In the genomic region with DNA sequence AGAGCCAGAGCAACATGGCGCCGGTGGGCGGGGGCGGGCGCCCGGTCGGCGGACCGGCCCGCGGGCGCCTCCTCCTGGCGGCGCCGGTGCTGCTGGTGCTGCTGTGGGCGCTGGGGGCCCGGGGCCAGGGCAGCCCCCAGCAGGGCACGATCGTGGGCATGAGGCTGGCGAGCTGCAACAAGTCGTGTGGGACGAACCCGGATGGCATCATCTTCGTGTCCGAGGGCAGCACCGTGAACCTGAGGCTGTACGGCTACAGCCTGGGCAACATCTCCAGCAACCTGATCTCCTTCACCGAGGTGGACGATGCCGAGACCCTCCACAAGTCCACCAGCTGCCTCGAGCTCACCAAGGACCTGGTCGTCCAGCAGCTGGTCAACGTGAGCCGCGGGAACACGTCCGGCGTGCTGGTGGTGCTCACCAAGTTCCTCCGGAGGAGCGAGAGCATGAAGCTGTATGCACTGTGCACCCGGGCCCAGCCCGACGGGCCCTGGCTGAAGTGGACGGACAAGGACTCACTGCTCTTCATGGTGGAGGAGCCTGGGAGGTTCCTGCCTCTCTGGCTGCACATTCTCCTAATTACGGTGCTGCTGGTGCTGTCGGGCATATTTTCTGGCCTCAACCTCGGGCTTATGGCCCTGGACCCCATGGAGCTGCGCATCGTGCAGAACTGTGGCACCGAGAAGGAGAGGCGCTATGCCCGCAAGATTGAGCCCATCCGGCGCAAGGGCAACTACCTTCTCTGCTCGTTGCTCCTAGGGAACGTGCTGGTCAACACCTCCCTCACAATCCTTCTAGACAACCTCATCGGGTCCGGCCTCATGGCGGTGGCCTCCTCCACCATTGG, we compare ENCODE assay signal across 1 cellular context.
TF ChIP-seq lines count a peak whose summit lies in the region.

No MANE protein-coding gene starts in this region.

TF ChIP-seq in K562, 482 proteins besides CTCF, POLR2A, EP300 and RAD21 (continued from another document):
- TF ChIP-seq, protein P1, sequence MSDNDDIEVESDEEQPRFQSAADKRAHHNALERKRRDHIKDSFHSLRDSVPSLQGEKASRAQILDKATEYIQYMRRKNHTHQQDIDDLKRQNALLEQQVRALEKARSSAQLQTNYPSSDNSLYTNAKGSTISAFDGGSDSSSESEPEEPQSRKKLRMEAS (CRISPR knock-in tag; IDR thresholded peaks at IDR 0.05): peak; percentile 59
- TF ChIP-seq SP1 (CRISPR knock-in tag; IDR thresholded peaks at IDR 0.05): peak; percentile 55
- TF ChIP-seq KLF13 (tag; IDR thresholded peaks at IDR 0.05; ENCODE audit: borderline replicate concordance, low read depth): 0 out of 2 replicates have a peak, but pooled peaks have one; percentile 46
- TF ChIP-seq, protein P2, sequence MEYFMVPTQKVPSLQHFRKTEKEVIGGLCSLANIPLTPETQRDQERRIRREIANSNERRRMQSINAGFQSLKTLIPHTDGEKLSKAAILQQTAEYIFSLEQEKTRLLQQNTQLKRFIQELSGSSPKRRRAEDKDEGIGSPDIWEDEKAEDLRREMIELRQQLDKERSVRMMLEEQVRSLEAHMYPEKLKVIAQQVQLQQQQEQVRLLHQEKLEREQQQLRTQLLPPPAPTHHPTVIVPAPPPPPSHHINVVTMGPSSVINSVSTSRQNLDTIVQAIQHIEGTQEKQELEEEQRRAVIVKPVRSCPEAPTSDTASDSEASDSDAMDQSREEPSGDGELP (CRISPR knock-in tag; IDR thresholded peaks at IDR 0.05; ENCODE audit: borderline replicate concordance): peak; percentile 73
- no peak for TF ChIP-seq HLTF (IDR thresholded peaks at IDR 0.05)
- TF ChIP-seq, protein P3, sequence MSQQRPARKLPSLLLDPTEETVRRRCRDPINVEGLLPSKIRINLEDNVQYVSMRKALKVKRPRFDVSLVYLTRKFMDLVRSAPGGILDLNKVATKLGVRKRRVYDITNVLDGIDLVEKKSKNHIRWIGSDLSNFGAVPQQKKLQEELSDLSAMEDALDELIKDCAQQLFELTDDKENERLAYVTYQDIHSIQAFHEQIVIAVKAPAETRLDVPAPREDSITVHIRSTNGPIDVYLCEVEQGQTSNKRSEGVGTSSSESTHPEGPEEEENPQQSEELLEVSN (IDR thresholded peaks at IDR 0.05; ENCODE audit: borderline replicate concordance in 1 of 2, extremely low read depth in 1 of 2, insufficient read depth in 1 of 2, insufficient read length in 1 of 2, low read depth in 1 of 2, low read length in 1 of 2, poor library complexity in 1 of 2, severe bottlenecking in 1 of 2): peak; percentile 31 to 49
- TF ChIP-seq RBFOX2 (IDR thresholded peaks at IDR 0.05; ENCODE audit: low read depth, low read length): peak; percentile 37; the same call in 1 of the 2 replicates
- peak; percentile 60; the same call in 1 of the 2 replicates for TF ChIP-seq VEZF1 (CRISPR knock-in tag; IDR thresholded peaks at IDR 0.05)
- 0 out of 2 replicates have a peak, but pooled peaks have one; percentile 11 for TF ChIP-seq MTA2 (IDR thresholded peaks at IDR 0.05; ENCODE audit: low read depth)
- TF ChIP-seq NONO (IDR thresholded peaks at IDR 0.05; ENCODE audit: low read depth in 2 of 2, low read length in 1 of 2): peak in 1 of 2 experiments; percentile 79; a peak in 1 of 4 replicates
- peak; percentile 29; the same call in 1 of the 2 replicates for TF ChIP-seq ESRRA (IDR thresholded peaks at IDR 0.05; ENCODE audit: borderline replicate concordance, low read depth)
- no peak for TF ChIP-seq CAMTA2 (CRISPR knock-in tag; conservative IDR thresholded peaks at IDR 0.05)
- TF ChIP-seq ZNF77 (CRISPR knock-in tag; IDR thresholded peaks at IDR 0.05): no peak
- 0 out of 2 replicates have a peak, but pooled peaks have one; percentile 31 for TF ChIP-seq ZNF766 (CRISPR knock-in tag; conservative IDR thresholded peaks at IDR 0.05)
- TF ChIP-seq ZNF143 (CRISPR knock-in tag; IDR thresholded peaks at IDR 0.05): 0 out of 2 replicates have a peak, but pooled peaks have one; percentile 40
- 0 out of 2 replicates have a peak, but pooled peaks have one; percentile 11 for TF ChIP-seq SMC3 (conservative IDR thresholded peaks at IDR 0.05; ENCODE audit: insufficient read depth, low read depth, low read length)
- TF ChIP-seq FOS (IDR thresholded peaks at IDR 0.05; ENCODE audit: extremely low read depth, insufficient read length): no peak
- TF ChIP-seq PHF8 (IDR thresholded peaks at IDR 0.05; ENCODE audit: borderline replicate concordance, low read length): peak; percentile 53; the same call in 1 of the 2 replicates
- no peak for TF ChIP-seq MAFK (IDR thresholded peaks at IDR 0.05; ENCODE audit: low read length)
- TF ChIP-seq, protein P4, sequence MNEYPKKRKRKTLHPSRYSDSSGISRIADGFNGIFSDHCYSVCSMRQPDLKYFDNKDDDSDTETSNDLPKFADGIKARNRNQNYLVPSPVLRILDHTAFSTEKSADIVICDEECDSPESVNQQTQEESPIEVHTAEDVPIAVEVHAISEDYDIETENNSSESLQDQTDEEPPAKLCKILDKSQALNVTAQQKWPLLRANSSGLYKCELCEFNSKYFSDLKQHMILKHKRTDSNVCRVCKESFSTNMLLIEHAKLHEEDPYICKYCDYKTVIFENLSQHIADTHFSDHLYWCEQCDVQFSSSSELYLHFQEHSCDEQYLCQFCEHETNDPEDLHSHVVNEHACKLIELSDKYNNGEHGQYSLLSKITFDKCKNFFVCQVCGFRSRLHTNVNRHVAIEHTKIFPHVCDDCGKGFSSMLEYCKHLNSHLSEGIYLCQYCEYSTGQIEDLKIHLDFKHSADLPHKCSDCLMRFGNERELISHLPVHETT (CRISPR knock-in tag; conservative IDR thresholded peaks at IDR 0.05 in 1 of 2, IDR thresholded peaks at IDR 0.05 in 1 of 2): peak in 1 of 2 experiments; percentile 88; a peak in 2 of 4 replicates
- 0 out of 2 replicates have a peak, but pooled peaks have one; percentile 56 for TF ChIP-seq ZNF764 (CRISPR knock-in tag; IDR thresholded peaks at IDR 0.05; ENCODE audit: low read depth)
- TF ChIP-seq ZNF740 (CRISPR knock-in tag; IDR thresholded peaks at IDR 0.05): 0 out of 2 replicates have a peak, but pooled peaks have one; percentile 20
- no peak for TF ChIP-seq ZNF740 (tag; IDR thresholded peaks at IDR 0.05)
- TF ChIP-seq HMGN3 (IDR thresholded peaks at IDR 0.05; ENCODE audit: borderline replicate concordance, extremely low read depth, insufficient read length, low read depth, low read length): peak; percentile 55
- TF ChIP-seq MIER1 (IDR thresholded peaks at IDR 0.05; ENCODE audit: low read depth): 0 out of 2 replicates have a peak, but pooled peaks have one; percentile 28
- 0 out of 2 replicates have a peak, but pooled peaks have one; percentile 46 for TF ChIP-seq ZNF431 (CRISPR knock-in tag; IDR thresholded peaks at IDR 0.05)
- TF ChIP-seq HDAC1 (IDR thresholded peaks at IDR 0.05): 0 out of 4 replicates have a peak, but pooled peaks of 1 of the 2 experiments have one; percentile 17
- no peak for TF ChIP-seq NCOR1 (IDR thresholded peaks at IDR 0.05)
- no peak for TF ChIP-seq YBX1 (IDR thresholded peaks at IDR 0.05)
- peak; percentile 53; the same call in 1 of the 2 replicates for TF ChIP-seq SMAD4 (CRISPR knock-in tag; conservative IDR thresholded peaks at IDR 0.05)
- 0 out of 2 replicates have a peak, but pooled peaks have one; percentile 45 for TF ChIP-seq HMGXB4 (CRISPR knock-in tag; IDR thresholded peaks at IDR 0.05)
- TF ChIP-seq, protein P5, sequence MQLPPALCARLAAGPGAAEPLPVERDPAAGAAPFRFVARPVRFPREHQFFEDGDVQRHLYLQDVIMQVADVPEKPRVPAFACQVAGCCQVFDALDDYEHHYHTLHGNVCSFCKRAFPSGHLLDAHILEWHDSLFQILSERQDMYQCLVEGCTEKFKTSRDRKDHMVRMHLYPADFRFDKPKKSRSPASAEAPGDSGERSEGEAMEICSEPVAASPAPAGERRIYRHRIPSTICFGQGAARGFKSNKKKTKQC (CRISPR knock-in tag; IDR thresholded peaks at IDR 0.05): 0 out of 2 replicates have a peak, but pooled peaks have one; percentile 56
- TF ChIP-seq CBX2 (IDR thresholded peaks at IDR 0.05; ENCODE audit: insufficient read depth, low read length, poor library complexity, severe bottlenecking): no peak
- peak; percentile 82 for TF ChIP-seq RB1 (IDR thresholded peaks at IDR 0.05; ENCODE audit: low read depth)
- TF ChIP-seq ATF7 (IDR thresholded peaks at IDR 0.05): peak; percentile 27
- 0 out of 2 replicates have a peak, but pooled peaks have one; percentile 26 for TF ChIP-seq FOXP1 (CRISPR knock-in tag; IDR thresholded peaks at IDR 0.05)
- TF ChIP-seq ETV5 (CRISPR knock-in tag; IDR thresholded peaks at IDR 0.05; ENCODE audit: low read depth): no peak
- TF ChIP-seq, protein P6, sequence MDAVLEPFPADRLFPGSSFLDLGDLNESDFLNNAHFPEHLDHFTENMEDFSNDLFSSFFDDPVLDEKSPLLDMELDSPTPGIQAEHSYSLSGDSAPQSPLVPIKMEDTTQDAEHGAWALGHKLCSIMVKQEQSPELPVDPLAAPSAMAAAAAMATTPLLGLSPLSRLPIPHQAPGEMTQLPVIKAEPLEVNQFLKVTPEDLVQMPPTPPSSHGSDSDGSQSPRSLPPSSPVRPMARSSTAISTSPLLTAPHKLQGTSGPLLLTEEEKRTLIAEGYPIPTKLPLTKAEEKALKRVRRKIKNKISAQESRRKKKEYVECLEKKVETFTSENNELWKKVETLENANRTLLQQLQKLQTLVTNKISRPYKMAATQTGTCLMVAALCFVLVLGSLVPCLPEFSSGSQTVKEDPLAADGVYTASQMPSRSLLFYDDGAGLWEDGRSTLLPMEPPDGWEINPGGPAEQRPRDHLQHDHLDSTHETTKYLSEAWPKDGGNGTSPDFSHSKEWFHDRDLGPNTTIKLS (IDR thresholded peaks at IDR 0.05; ENCODE audit: borderline replicate concordance, low read depth): 0 out of 2 replicates have a peak, but pooled peaks have one; percentile 25
- TF ChIP-seq TEAD4 (IDR thresholded peaks at IDR 0.05; ENCODE audit: low read length): no peak
- TF ChIP-seq TEAD4 (CRISPR knock-in tag; IDR thresholded peaks at IDR 0.05; ENCODE audit: borderline replicate concordance): no peak
- TF ChIP-seq SIN3B (IDR thresholded peaks at IDR 0.05; ENCODE audit: low read depth): 0 out of 2 replicates have a peak, but pooled peaks have one; percentile 45
- TF ChIP-seq MTA3 (IDR thresholded peaks at IDR 0.05; ENCODE audit: borderline replicate concordance): 0 out of 2 replicates have a peak, but pooled peaks have one; percentile 43
- peak; percentile 66; the same call in 1 of the 2 replicates for TF ChIP-seq CTBP1 (IDR thresholded peaks at IDR 0.05; ENCODE audit: borderline replicate concordance)
- no peak for TF ChIP-seq THAP12 (CRISPR knock-in tag; IDR thresholded peaks at IDR 0.05)
- TF ChIP-seq STAT5B (CRISPR knock-in tag; IDR thresholded peaks at IDR 0.05): no peak
- TF ChIP-seq ZFX (CRISPR knock-in tag; IDR thresholded peaks at IDR 0.05): peak; percentile 39
- TF ChIP-seq ZNF263 (CRISPR knock-in tag; IDR thresholded peaks at IDR 0.05; ENCODE audit: borderline replicate concordance): peak; percentile 91
- TF ChIP-seq, protein P7, sequence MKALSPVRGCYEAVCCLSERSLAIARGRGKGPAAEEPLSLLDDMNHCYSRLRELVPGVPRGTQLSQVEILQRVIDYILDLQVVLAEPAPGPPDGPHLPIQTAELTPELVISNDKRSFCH (CRISPR knock-in tag; IDR thresholded peaks at IDR 0.05): no peak
- TF ChIP-seq, protein P7 (tag; IDR thresholded peaks at IDR 0.05): peak; percentile 44; the same call in 1 of the 2 replicates
- TF ChIP-seq L3MBTL2 (IDR thresholded peaks at IDR 0.05): no peak; the same call in 1 of the 2 replicates
- 0 out of 2 replicates have a peak, but pooled peaks have one; percentile 60 for TF ChIP-seq HDGF (IDR thresholded peaks at IDR 0.05)
